In genomic region chr3:112561693-112562529, GRCh38 we compare ENCODE assay signal across 8 cellular contexts. TPM values are rescaled to one million over a fixed set of nuclear protein-coding genes. Genes with fewer than 3 reads are reported as not detected.
DNase-seq lines count a peak whose midpoint lies in the region; ATAC-seq and TF ChIP-seq lines count a peak whose summit lies in the region.

Gene ATG3, minus strand, starts transcription at chr3:112561962. Its CDS starts 434 bp downstream, at chr3:112561528.
Gene SLC35A5, plus strand, starts transcription at chr3:112562045. Its CDS starts 1,359 bp downstream, at chr3:112563404.

- H3K9me3 ChIP-seq in AG04450 (ENCODE audit: control insufficient read depth, insufficient read depth, low read length) = no peaks in the 10 kb centered on the region; the same call in 1 of the 2 replicates
- H3K9me3 ChIP-seq in WERI-Rb-1 (ENCODE audit: severe bottlenecking) = no peaks in the 10 kb centered on the region
- H3K9me3 ChIP-seq in mammary epithelial cell (replicated peaks; ENCODE audit: insufficient read depth, low read length) = no peaks in the 10 kb centered on the region
- no peaks in the 10 kb centered on the region for H3K9me3 ChIP-seq in iPS-20b (ENCODE audit: insufficient read depth, low read depth, low read length)

- H3K4me2 ChIP-seq in mammary epithelial cell (ENCODE audit: insufficient read depth, low read depth, low read length) = peak within 1 kb of the TSS; percentile 80

- H2AFZ ChIP-seq in mammary epithelial cell (ENCODE audit: low read depth, low read length) = peak within 1 kb of the TSS; percentile 97

- POLR2A ChIA-PET in AG04450 (lab: Yijun Ruan, JAX) = interaction anchor here (0.6 to 1.0 kb wide), 5 partner anchors 67 to 452 kb away, joined by 3 to 4 read pairs (median 3); no protein-coding TSS in a partner anchor

- WGBS in mammary epithelial cell (ENCODE audit: low coverage, missing lambda C conversion rate) = 2% methylated on average over 12 of the region's 66 CpGs

- DNase-seq in AG04450 (ENCODE audit: low read depth, low spot score) = peak; percentile 98
- DNase-seq in NCI-H2227 (lab: John Stamatoyannopoulos, UW; ENCODE audit: unreplicated experiment) = peak; percentile 96
- peak; percentile 98 for DNase-seq in WERI-Rb-1
- DNase-seq in mammary epithelial cell = peak; percentile 99

- H3K27me3 ChIP-seq in AG04450 (ENCODE audit: control insufficient read depth, insufficient read depth, low read length) (no peaks in the 10 kb centered on the region), WERI-Rb-1 (ENCODE audit: insufficient read depth, low read depth, severe bottlenecking) (no peaks in the 10 kb centered on the region), mammary epithelial cell (ENCODE audit: insufficient read depth, low read length) (no peaks in the 10 kb centered on the region), iPS-20b (ENCODE audit: insufficient read depth, low read length) (no peaks in the 10 kb centered on the region)

- in situ Hi-C loops in mammary epithelial cell (cut with MboI; ENCODE audit: low sequenced_read_pairs in 2 of 2) = no loop called here

- CTCF ChIA-PET in AG04450 (lab: Charles Lee) (interaction anchor here (0.6 to 1.3 kb wide), 6 partner anchors 20 to 1482 kb away, joined by 3 to 5 read pairs (median 3); no protein-coding TSS in a partner anchor), mammary epithelial cell (lab: Charles Lee; ENCODE audit: low non-redundant PET) (no interaction called here)

- H3K4me1 ChIP-seq in mammary epithelial cell (ENCODE audit: insufficient read depth, low read length) (peaks cover 16% of the 10 kb centered on the region), iPS-20b (ENCODE audit: insufficient read depth, low read length) (peaks cover 22% of the 10 kb centered on the region)

- TF ChIP-seq CTCF in AG04450 (IDR thresholded peaks at IDR 0.05; ENCODE audit: low read depth, low read length) (no peak), WERI-Rb-1 (IDR thresholded peaks at IDR 0.05; ENCODE audit: low read depth, low read length) (no peak), mammary epithelial cell (conservative IDR thresholded peaks at IDR 0.05 in 1 of 2, IDR thresholded peaks at IDR 0.05 in 1 of 2; ENCODE audit: extremely low read depth in 1 of 2, insufficient read depth in 1 of 2, low read depth in 1 of 2, low read length in 2 of 2) (peak in 1 of 2 donors; percentile 15)

- H3K9ac ChIP-seq in mammary epithelial cell (ENCODE audit: insufficient read depth, low read length) (peak within 1 kb of the TSS; percentile 98), iPS-20b (ENCODE audit: low read depth, low read length) (peak within 1 kb of the TSS; percentile 93)

- ATAC-seq in GM18873 (IDR thresholded peaks at IDR 0.05; ENCODE audit: low FRiP score, unreplicated experiment) = peak; percentile 74
- peak; percentile 77 for ATAC-seq in HG03139 (IDR thresholded peaks at IDR 0.05; ENCODE audit: unreplicated experiment)

- no peaks in the 10 kb centered on the region for H4K20me1 ChIP-seq in mammary epithelial cell (ENCODE audit: insufficient read depth, low read length)

- dilution Hi-C loops in mammary epithelial cell (cut with HindIII; ENCODE audit: low sequenced_read_pairs) = no loop called here

- H3K79me2 ChIP-seq in mammary epithelial cell (ENCODE audit: insufficient read depth, low read length) = peaks cover 54% of the 10 kb centered on the region

- intact Hi-C loops in mammary epithelial cell (cut with micrococcal nuclease) = loop anchor here (5.0 kb wide), 1 partner anchor 185 kb away; no protein-coding TSS in a partner anchor

- H3K4me3 ChIP-seq in AG04450 (ENCODE audit: low read depth, low read length) (peak within 1 kb of the TSS; percentile 95), WERI-Rb-1 (ENCODE audit: low read depth, low read length) (peak within 1 kb of the TSS; percentile 91), mammary epithelial cell (replicated peaks in 1 of 3; ENCODE audit: insufficient read depth in 1 of 3, low read depth in 2 of 3, low read length in 3 of 3) (peak within 1 kb of the TSS; percentile 76 to 91 (median 86)), iPS-20b (ENCODE audit: low read length) (peak within 1 kb of the TSS; percentile 96), skin epidermis (peak within 1 kb of the TSS; percentile 72 to 94 (median 90))

- peak within 1 kb of the TSS; percentile 99 for H3K27ac ChIP-seq in AG04450 (ENCODE audit: low read depth, low read length)
- peak within 1 kb of the TSS; percentile 94 for H3K27ac ChIP-seq in WERI-Rb-1
- H3K27ac ChIP-seq in mammary epithelial cell (ENCODE audit: insufficient read depth, low read depth, low read length) = peak within 1 kb of the TSS; percentile 90
- peak within 1 kb of the TSS; percentile 91 for H3K27ac ChIP-seq in iPS-20b (ENCODE audit: low read length)
- peak within 1 kb of the TSS; percentile 81 to 97 (median 94) for H3K27ac ChIP-seq in skin epidermis

- H3K36me3 ChIP-seq in WERI-Rb-1 (peaks cover 13% of the 10 kb centered on the region), mammary epithelial cell (ENCODE audit: insufficient read depth, low read length) (peaks cover 1% of the 10 kb centered on the region), iPS-20b (ENCODE audit: insufficient read depth, low read depth, low read length) (peaks cover 22% of the 10 kb centered on the region)

- TSS peak; percentile 56 for BruUV-seq in mammary epithelial cell (replicated peaks; lab: Mats Ljungman, UMichigan)

RNA-seq across cellular contexts. Expression of gene ATG3, which starts in this region (rescaled TPM):
- polyA plus RNA-seq in AG04450 (2011; rRNA removed) (44.5 and 60.7 TPM in 2 replicates), mammary epithelial cell (40.8 TPM)
- polyA minus RNA-seq in AG04450 (2011; rRNA and poly(A)+ RNA removed) = 33.4 and 47.0 TPM in 2 replicates
- total RNA-seq in mammary epithelial cell = 10 to 100 TPM; 51.3 to 65.2 TPM
- polyA minus RNA-seq in mammary epithelial cell = 51.8 TPM

RNA-seq across cellular contexts. Expression of gene SLC35A5, which starts in this region (rescaled TPM):
- 40.5 and 53.6 TPM in 2 replicates for polyA plus RNA-seq in AG04450 (2011; rRNA removed)
- polyA minus RNA-seq in AG04450 (2011; rRNA and poly(A)+ RNA removed) = 28.7 and 34.8 TPM in 2 replicates
- total RNA-seq in mammary epithelial cell = 10 to 100 TPM; 26.9 to 58.3 TPM
- 16.4 TPM for polyA plus RNA-seq in mammary epithelial cell
- polyA minus RNA-seq in mammary epithelial cell = 3.9 TPM

Comparison
In these comparisons a context has a peak if more than half of its experiments do, and no peak if none do; other contexts are left out.
1. Peak in every context shown above with its lines: DNase-seq, ATAC-seq, H3K4me3 ChIP-seq and H3K27ac ChIP-seq.